ENCODE assay signal across 8 cellular contexts in genomic region chr16:88810868-88811599, GRCh38. TPM values are rescaled to one million over a fixed set of nuclear protein-coding genes. Genes with fewer than 3 reads are reported as not detected.
DNase-seq lines count a peak whose midpoint lies in the region; ATAC-seq and TF ChIP-seq lines count a peak whose summit lies in the region.

No MANE protein-coding gene starts in this region.

- H2BK5ac ChIP-seq in neuronal stem cell (ENCODE audit: low read length) = peak overlapping the region; percentile 100

- in situ Hi-C loops in transverse colon (cut with MboI; ENCODE audit: low pct_ligation_motif_present in 1 of 4, low pct_unique_long_range_greater_than_20kb in 1 of 4, low sequenced_read_pairs in 3 of 4) = loop anchor here in 1 of 4 donors (25.0 kb wide), 1 partner anchor 401 kb away; the partner anchor contains the start of genes SLC22A31 and ZNF778

- peak overlapping the region; percentile 85 for H2BK15ac ChIP-seq in neuronal stem cell (ENCODE audit: low read length)

- H3K9me3 Mint-ChIP-seq in activated naive CD4-positive, alpha-beta T cell treated with anti-CD3 and anti-CD28 coated beads for 36 hours = no peaks in the 10 kb centered on the region

- H3K36me3 Mint-ChIP-seq in activated naive CD4-positive, alpha-beta T cell treated with anti-CD3 and anti-CD28 coated beads for 36 hours (ENCODE audit: low read depth) = peaks cover 39% of the 10 kb centered on the region

- peaks cover 24% of the 10 kb centered on the region for H3K4me1 ChIP-seq in OCI-LY7 (ENCODE audit: insufficient read depth, low read length, poor library complexity, severe bottlenecking)
- H3K4me1 ChIP-seq in neuronal stem cell (ENCODE audit: control insufficient read depth in 2 of 2, insufficient read depth in 1 of 2, low read depth in 1 of 2, low read length in 2 of 2) = peaks cover 10 to 11% of the 10 kb centered on the region in 2 donors
- H3K4me1 ChIP-seq in transverse colon = peaks cover 12 to 37% (median 32%) of the 10 kb centered on the region in 4 donors

- no peak overlapping the region for H3K4ac ChIP-seq in neuronal stem cell (ENCODE audit: low read length)

- H3K27ac Mint-ChIP-seq in activated naive CD4-positive, alpha-beta T cell treated with anti-CD3 and anti-CD28 coated beads for 36 hours = peak overlapping the region; percentile 85

- peak overlapping the region; percentile 97 for H3K4me3 Mint-ChIP-seq in activated naive CD4-positive, alpha-beta T cell treated with anti-CD3 and anti-CD28 coated beads for 36 hours

- ATAC-seq in GM19468 (IDR thresholded peaks at IDR 0.05; ENCODE audit: extremely low read depth, unreplicated experiment) (peak; percentile 16), HG03571 (IDR thresholded peaks at IDR 0.05; ENCODE audit: unreplicated experiment) (peak; percentile 51)

- H3K4me3 ChIP-seq in OCI-LY7 (ENCODE audit: low read depth, low read length, poor library complexity, severe bottlenecking) = peak overlapping the region; percentile 75
- H3K4me3 ChIP-seq in neuronal stem cell (ENCODE audit: low read length in 2 of 2) = peak overlapping the region; percentile 77 to 88
- peak overlapping the region; percentile 64 to 94 (median 83) for H3K4me3 ChIP-seq in transverse colon

- no peaks in the 10 kb centered on the region for H3K27me3 Mint-ChIP-seq in activated naive CD4-positive, alpha-beta T cell treated with anti-CD3 and anti-CD28 coated beads for 36 hours (ENCODE audit: low read depth)

- peak overlapping the region; percentile 93 for H3K9ac ChIP-seq in neuronal stem cell (ENCODE audit: low read depth, low read length, poor library complexity)

- peak; percentile 85 for TF ChIP-seq POLR2A in transverse colon (IDR thresholded peaks at IDR 0.05)

- CTCF ChIA-PET in OCI-LY7 (lab: Charles Lee; ENCODE audit: unreplicated experiment) = interaction anchor here (0.9 to 1.2 kb wide), 2 partner anchors 17 to 356 kb away, joined by 3 read pairs; no protein-coding TSS in a partner anchor
- CTCF ChIA-PET in activated naive CD4-positive, alpha-beta T cell treated with anti-CD3 and anti-CD28 coated beads for 36 hours (lab: Charles Lee) = interaction anchor here (0.5 to 2.5 kb wide), 7 partner anchors 8 to 104 kb away, joined by 3 to 13 read pairs (median 5); no protein-coding TSS in a partner anchor

- H3K27me3 ChIP-seq in neuronal stem cell (ENCODE audit: control insufficient read depth in 3 of 3, insufficient read depth in 3 of 3, low read depth in 1 of 3, low read length in 3 of 3) (no peaks in the 10 kb centered on the region), transverse colon (no peaks in the 10 kb centered on the region)

- H4K20me1 ChIP-seq in OCI-LY7 (ENCODE audit: insufficient read depth, low read length) = no peaks in the 10 kb centered on the region

- DNase-seq in DMS79 (lab: John Stamatoyannopoulos, UW) (peak; percentile 33), OCI-LY7 (ENCODE audit: low spot score) (peak; percentile 93), foreskin melanocyte (peak; percentile 82), neuronal stem cell (ENCODE audit: low spot score) (no peak), transverse colon (peak; percentile 79)
- DNase-seq in activated naive CD4-positive, alpha-beta T cell treated with anti-CD3 and anti-CD28 coated beads for 36 hours = peak; percentile 53

- H3K9me2 ChIP-seq in OCI-LY7 (ENCODE audit: insufficient read depth, low read length) = no peaks in the 10 kb centered on the region

- H3K9me3 ChIP-seq in OCI-LY7 (ENCODE audit: low read length) = no peaks in the 10 kb centered on the region
- peaks cover under 1 to 8% of the 10 kb centered on the region in 2 donors for H3K9me3 ChIP-seq in neuronal stem cell (replicated peaks in 1 of 2; ENCODE audit: control insufficient read depth in 2 of 2, insufficient read depth in 1 of 2, low read depth in 1 of 2, low read length in 2 of 2)
- no peaks in the 10 kb centered on the region for H3K9me3 ChIP-seq in transverse colon

- intact Hi-C loops in OCI-LY7 (cut with micrococcal nuclease; ENCODE audit: unreplicated experiment) (loop anchor here (10.0 kb wide), 1 partner anchor 284 kb away; the partner anchor contains the start of gene ACSF3), transverse colon (cut with DNase I; ENCODE audit: low total_unique reads) (no loop called here)
- intact Hi-C loops in activated naive CD4-positive, alpha-beta T cell treated with anti-CD3 and anti-CD28 coated beads for 36 hours (cut with micrococcal nuclease) = loop anchor here (5.0 kb wide), 2 partner anchors 126 to 286 kb away; no protein-coding TSS in a partner anchor

- H4K91ac ChIP-seq in neuronal stem cell (ENCODE audit: low read depth, low read length, poor library complexity) = no peak overlapping the region

- H2BK120ac ChIP-seq in neuronal stem cell (ENCODE audit: low read depth, low read length) = no peak overlapping the region

- WGBS in neuronal stem cell (ENCODE audit: extremely low coverage in 2 of 2, insufficient read length in 2 of 2, insufficient replicate concordance in 1 of 2), 2 donors = no CpG with 5 or more reads among the region's 45 CpGs
- WGBS in transverse colon (ENCODE audit: low coverage in 1 of 2), 2 donors = 0 to 1% methylated on average over 1 to 32 of the region's 45 CpGs

- peak overlapping the region; percentile 96 for H2AK5ac ChIP-seq in neuronal stem cell (ENCODE audit: low read depth, low read length)

- H3K36me3 ChIP-seq in OCI-LY7 (ENCODE audit: insufficient read depth, low read length) (peaks cover 47% of the 10 kb centered on the region), neuronal stem cell (replicated peaks in 1 of 2; ENCODE audit: control insufficient read depth in 2 of 2, insufficient read depth in 2 of 2, low read length in 2 of 2) (peaks cover 42 to 45% of the 10 kb centered on the region in 2 donors), transverse colon (no peaks in the 10 kb centered on the region)

- H3K4me1 Mint-ChIP-seq in activated naive CD4-positive, alpha-beta T cell treated with anti-CD3 and anti-CD28 coated beads for 36 hours (ENCODE audit: low read depth) = peaks cover 32% of the 10 kb centered on the region

- peaks cover 15% of the 10 kb centered on the region; the same call in 1 of the 2 replicates for H3K79me2 ChIP-seq in OCI-LY7 (ENCODE audit: insufficient read depth, low read depth, low read length)

- TF ChIP-seq EP300 in transverse colon (IDR thresholded peaks at IDR 0.05; ENCODE audit: low read depth) = no peak

- no peak for TF ChIP-seq CTCF in OCI-LY7 (conservative IDR thresholded peaks at IDR 0.05; ENCODE audit: low read length)
- TF ChIP-seq CTCF in transverse colon (IDR thresholded peaks at IDR 0.05) = peak in 1 of 5 experiments; percentile 7

- no peak overlapping the region for H3K14ac ChIP-seq in neuronal stem cell (ENCODE audit: low read length)

- H3K23ac ChIP-seq in neuronal stem cell (ENCODE audit: low read depth, low read length, poor library complexity) = peak overlapping the region; percentile 100

- H3K4me2 ChIP-seq in OCI-LY7 (ENCODE audit: low read length) (peak overlapping the region; percentile 74), neuronal stem cell (ENCODE audit: insufficient read depth, low read length, poor library complexity, severe bottlenecking) (peak overlapping the region; percentile 85)

- H2BK12ac ChIP-seq in neuronal stem cell (ENCODE audit: low read length) = no peak overlapping the region

- H3K79me1 ChIP-seq in neuronal stem cell (ENCODE audit: low read depth, low read length) = peaks cover 32% of the 10 kb centered on the region

- H3K27ac ChIP-seq in OCI-LY7 (ENCODE audit: low read depth, low read length, poor library complexity, severe bottlenecking) (peak overlapping the region; percentile 76), neuronal stem cell (replicated peaks; ENCODE audit: low read length) (no peak overlapping the region), transverse colon (peak overlapping the region; percentile 97 to 99 (median 97))

- BruUV-seq in OCI-LY7 (replicated peaks; lab: Mats Ljungman, UMichigan) = no TSS peak

- no peak overlapping the region for H2AFZ ChIP-seq in OCI-LY7 (ENCODE audit: low read length)
- peak overlapping the region; percentile 95 for H2AFZ ChIP-seq in neuronal stem cell (ENCODE audit: low read length)

- peak overlapping the region; percentile 98 for H3K18ac ChIP-seq in neuronal stem cell (ENCODE audit: low read length)

- H4K8ac ChIP-seq in neuronal stem cell (ENCODE audit: low read depth, low read length) = no peak overlapping the region

- POLR2A ChIA-PET in OCI-LY7 (lab: Charles Lee) = interaction anchor here (1.1 to 2.4 kb wide), 5 partner anchors 10 to 382 kb away, joined by 4 to 10 read pairs (median 6); no protein-coding TSS in a partner anchor

RNA-seq across cellular contexts. Expression of gene APRT, which starts 0.7 kb away (rescaled TPM):
- total RNA-seq in OCI-LY7 (2014; rRNA removed; shearing (Covaris generic)) = 168 and 216 TPM in 2 replicates
- total RNA-seq in OCI-LY7 (2022) = 118 and 151 TPM in 2 replicates
- total RNA-seq in activated naive CD4-positive, alpha-beta T cell treated with anti-CD3 and anti-CD28 coated beads for 36 hours = 100 to 1,000 TPM; 314 TPM
- polyA plus RNA-seq in neuronal stem cell (2013, experiment 1 of 2) = 146 TPM
- polyA plus RNA-seq in neuronal stem cell (2013, experiment 2 of 2) = 150 TPM
- total RNA-seq in transverse colon = 100 to 1,000 TPM in 2 of 4 donors, 10 to 100 TPM in 2; 81.6 to 221 (median 149) TPM

RNA-seq across cellular contexts. Expression of gene CDT1, which starts 7.4 kb away (rescaled TPM):
- total RNA-seq in OCI-LY7 (2014; rRNA removed; shearing (Covaris generic)) = 82.7 and 90.2 TPM in 2 replicates
- total RNA-seq in OCI-LY7 (2022) = 108 and 150 TPM in 2 replicates
- total RNA-seq in activated naive CD4-positive, alpha-beta T cell treated with anti-CD3 and anti-CD28 coated beads for 36 hours = 100 to 1,000 TPM; 223 to 231 TPM
- 40.6 TPM for polyA plus RNA-seq in neuronal stem cell (2013, experiment 1 of 2)
- polyA plus RNA-seq in neuronal stem cell (2013, experiment 2 of 2) = 40.0 TPM
- total RNA-seq in transverse colon = 10 to 100 TPM in 1 of 4 donors, 1 to 10 TPM in 2, not detected in 1; 3.8 to 12.5 (median 6.7) TPM

RNA-seq across cellular contexts. Expression of gene PIEZO1, which starts 26.0 kb away (rescaled TPM):
- total RNA-seq in OCI-LY7 (2014; rRNA removed; shearing (Covaris generic)) = 123 and 144 TPM in 2 replicates
- total RNA-seq in OCI-LY7 (2022) (154 and 157 TPM in 2 replicates), transverse colon (100 to 1,000 TPM; 133 to 546 (median 179) TPM)
- total RNA-seq in activated naive CD4-positive, alpha-beta T cell treated with anti-CD3 and anti-CD28 coated beads for 36 hours = 10 to 100 TPM; 78.2 to 80.1 TPM
- 8.0 TPM for polyA plus RNA-seq in neuronal stem cell (2013, experiment 1 of 2)
- 9.2 TPM for polyA plus RNA-seq in neuronal stem cell (2013, experiment 2 of 2)

RNA-seq across cellular contexts. Expression of gene GALNS, which starts 45.7 kb away (rescaled TPM):
- total RNA-seq in OCI-LY7 (2014; rRNA removed; shearing (Covaris generic)) = 17.2 and 18.5 TPM in 2 replicates
- 44.7 and 49.0 TPM in 2 replicates for total RNA-seq in OCI-LY7 (2022)
- total RNA-seq in activated naive CD4-positive, alpha-beta T cell treated with anti-CD3 and anti-CD28 coated beads for 36 hours = 10 to 100 TPM; 10.9 to 11.2 TPM
- 9.6 TPM for polyA plus RNA-seq in neuronal stem cell (2013, experiment 1 of 2)
- 9.1 TPM for polyA plus RNA-seq in neuronal stem cell (2013, experiment 2 of 2)
- total RNA-seq in transverse colon = 100 to 1,000 TPM in 1 of 4 donors, 10 to 100 TPM in 3; 45.7 to 101 (median 75.6) TPM

RNA-seq across cellular contexts. Expression of gene TRAPPC2L, which starts 45.9 kb away (rescaled TPM):
- total RNA-seq in OCI-LY7 (2014; rRNA removed; shearing (Covaris generic)) = 27.3 and 27.6 TPM in 2 replicates
- total RNA-seq in OCI-LY7 (2022) (34.2 and 44.9 TPM in 2 replicates), transverse colon (10 to 100 TPM in 3 of 4 donors, 1 to 10 TPM in 1; 9.8 to 34.4 (median 19.7) TPM)
- total RNA-seq in activated naive CD4-positive, alpha-beta T cell treated with anti-CD3 and anti-CD28 coated beads for 36 hours = 10 to 100 TPM; 57.7 to 66.1 TPM
- polyA plus RNA-seq in neuronal stem cell (2013, experiment 1 of 2) = 57.0 TPM
- 58.2 TPM for polyA plus RNA-seq in neuronal stem cell (2013, experiment 2 of 2)

Comparison
In these comparisons a context has a peak if more than half of its experiments do, and no peak if none do; other contexts are left out.
1. RNA of gene CDT1, which starts 7.4 kb away (total RNA-seq): 223 to 231 TPM in activated naive CD4-positive, alpha-beta T cell treated with anti-CD3 and anti-CD28 coated beads for 36 hours and 82.7 to 150 TPM in OCI-LY7; 3.8 to 12.5 TPM in transverse colon; every median in the first group is over 4 times any median in the second.
2. Peak in every context shown above with its lines, with median percentiles within 50 percentile points of each other: H3K4me3 ChIP-seq.